In genomic region chr10:14116021-14116420, GRCh38 we compare ENCODE assay signal across 26 cellular contexts.
"Had no signal": no experiment of that assay in that cellular context is flagged by ENCODE, and none has a peak within 500 bp of the region (broad histone marks: within the 10 kb centered on the region; RNA-seq: fewer than 3 reads in every experiment).

No MANE protein-coding gene starts in this region.

- H3K4me2 ChIP-seq: KMS-11, SK-N-SH had no signal

- FAIRE-seq: HTR-8/SVneo, K562 had no signal

- H3K4me3 Mint-ChIP-seq: T-cell; T-helper 1 cell treated with Interleukin-12 subunit alpha and Interleukin-12 subunit beta and Interleukin-4 antibody, amounts not matched to agents 30 μg/mL and 1 μg/mL, for 36 hours had no signal

- H3K27ac Mint-ChIP-seq: IgD-negative memory B cell; T-cell; T-helper 1 cell treated with Interleukin-12 subunit alpha and Interleukin-12 subunit beta and Interleukin-4 antibody, amounts not matched to agents 30 μg/mL and 1 μg/mL, for 36 hours had no signal

- H3K4me1 Mint-ChIP-seq: T-cell had no signal

- H3K9ac ChIP-seq: KMS-11, SK-N-SH had no signal

- H3K9me3 ChIP-seq: SK-N-SH had no signal

- H3K4me3 ChIP-seq: K562 had no signal

- H3K36me3 Mint-ChIP-seq: IgD-negative memory B cell, T-cell had no signal

- H3K27ac ChIP-seq: HL-60, KMS-11, RWPE1 had no signal

- H3K9me3 Mint-ChIP-seq: T-cell; T-helper 1 cell treated with Interleukin-12 subunit alpha and Interleukin-12 subunit beta and Interleukin-4 antibody, amounts not matched to agents 30 μg/mL and 1 μg/mL, for 36 hours had no signal

- ATAC-seq: K562, Panc1, PC-3, T-cell had no signal

- DNase-seq: MV-4-11; NCI-H1092; NCI-H1105 treated with DMSO at 0.1 percent for 48 hours; NCI-H1417 treated with DMSO at 0.1 percent for 48 hours; NCI-H146; NCI-H1694 treated with DMSO at 0.1 percent for 48 hours; NCI-H1930; NCI-H2081; NCI-H2107; NCI-H2227 treated with DMSO at 0.1 percent for 48 hours; NCI-H524 treated with DMSO at 0.1 percent for 48 hours; NCI-H748 treated with DMSO at 0.1 percent for 48 hours; NK-92 treated with Interleukin-12 subunit alpha and Interleukin-12 subunit beta, amount 100 ng/mL, for 24 hours; PC-3; SHP77; SK-N-SH; SW 1271; T-cell had no signal
